In genomic region chr7:64887756-64888508, GRCh38 we compare ENCODE assay signal across 8 cellular contexts. TPM values are rescaled to one million over a fixed set of nuclear protein-coding genes. Genes with fewer than 3 reads are reported as not detected.
DNase-seq lines count a peak whose midpoint lies in the region; ATAC-seq, FAIRE-seq and TF ChIP-seq lines count a peak whose summit lies in the region.

No MANE protein-coding gene starts in this region.

- 14% methylated on average over 8 of the region's 13 CpGs for WGBS in HepG2 (ENCODE audit: low lambda C conversion rate)

- TF ChIP-seq POLR2A in HepG2 (IDR thresholded peaks at IDR 0.05; ENCODE audit: insufficient read depth in 1 of 2, low read depth in 2 of 2, low read length in 2 of 2), result no peak

- intact Hi-C loops in HepG2 (cut with micrococcal nuclease; ENCODE audit: unreplicated experiment), result loop anchor here (1.0 to 2.0 kb wide), 2 partner anchors 38 to 57 kb away; no protein-coding TSS in a partner anchor

- no peak for TF ChIP-seq EP300 in HepG2 (IDR thresholded peaks at IDR 0.05; ENCODE audit: low read depth in 2 of 2, low read length in 2 of 2)
- TF ChIP-seq EP300 in HepG2 (CRISPR knock-in tag; IDR thresholded peaks at IDR 0.05; ENCODE audit: borderline replicate concordance), result no peak

- DNase-seq in RPMI8226, result peak; percentile 35
- DNase-seq in chondrocyte (ENCODE audit: low spot score), result no peak
- peak; percentile 27 for DNase-seq in HepG2 (ENCODE audit: low spot score)
- DNase-seq in stimulated activated CD8-positive, alpha-beta memory T cell treated with anti-CD3 and anti-CD28 coated beads, Interleukin-2, amount 100 ng/mL, for 48 hours (ENCODE audit: low read depth in 2 of 2), result peak; percentile 34 to 36

- no TSS peak for BruUV-seq in HepG2 (replicated peaks; lab: Mats Ljungman, UMichigan)

- no peak overlapping the region for H3K27ac Mint-ChIP-seq in chondrocyte (ENCODE audit: unreplicated experiment)

- H3K9ac ChIP-seq in HepG2 (ENCODE audit: insufficient read depth, low read depth, low read length), result no peak overlapping the region; the same call in 1 of the 2 replicates

- peak overlapping the region; percentile 74 for H3K4me3 Mint-ChIP-seq in chondrocyte (ENCODE audit: unreplicated experiment)

- peak overlapping the region; percentile 54 to 80 (median 76) for H3K4me3 ChIP-seq in HepG2 (replicated peaks in 1 of 3; ENCODE audit: insufficient read depth in 1 of 3, low read depth in 2 of 3, low read length in 3 of 3)

- H3K36me3 ChIP-seq in HepG2 (replicated peaks in 1 of 2; ENCODE audit: control insufficient read depth in 1 of 2, insufficient read depth in 2 of 2, low read length in 2 of 2), result no peaks in the 10 kb centered on the region

- TF ChIP-seq CTCF in GM12874 (IDR thresholded peaks at IDR 0.05; ENCODE audit: insufficient read depth, low read depth, low read length) (0 out of 2 replicates have a peak, but pooled peaks have one; percentile 2), chondrocyte (IDR thresholded peaks at IDR 0.05) (peak; percentile 72), HepG2 (CRISPR knock-in tag; IDR thresholded peaks at IDR 0.05) (peak; percentile 91)

- H3K36me3 Mint-ChIP-seq in chondrocyte (ENCODE audit: low read depth), result no peaks in the 10 kb centered on the region

- no peak overlapping the region for H3K27ac ChIP-seq in HepG2 (ENCODE audit: extremely low read length, insufficient read depth, low read length)

- FAIRE-seq in HepG2 (lab: Jason Lieb, UNC), result no peak

- peaks cover 35% of the 10 kb centered on the region for H3K27me3 Mint-ChIP-seq in chondrocyte (ENCODE audit: low read depth)

- no peaks in the 10 kb centered on the region for H3K79me2 ChIP-seq in HepG2 (ENCODE audit: insufficient read depth, low read length)

- H2AFZ ChIP-seq in HepG2 (ENCODE audit: low read length), result peak overlapping the region; percentile 90

- no peaks in the 10 kb centered on the region for H4K20me1 ChIP-seq in HepG2 (ENCODE audit: insufficient read depth, low read length)

- H3K4me2 ChIP-seq in HepG2 (ENCODE audit: low read depth, low read length), result peak overlapping the region; percentile 99

- TF ChIP-seq RAD21 in HepG2 (CRISPR knock-in tag; IDR thresholded peaks at IDR 0.05), result peak; percentile 56

- H3K4me1 Mint-ChIP-seq in chondrocyte (ENCODE audit: low read depth), result peaks cover 12% of the 10 kb centered on the region

- H3K9me3 Mint-ChIP-seq in chondrocyte (ENCODE audit: low read depth), result peaks cover 4% of the 10 kb centered on the region

- CTCF ChIA-PET in HepG2 (lab: Yijun Ruan, JAX; ENCODE audit: low intra/inter-chr PET ratio, low total read pairs), result no interaction called here

- POLR2A ChIA-PET in HepG2 (lab: Yijun Ruan, JAX), result interaction anchor here (1.0 kb wide), 1 partner anchor 13 kb away, joined by 3 read pairs; no protein-coding TSS in a partner anchor

- in situ Hi-C loops in HepG2 (cut with HindIII; ENCODE audit: extremely low pct_ligation_motif_present, low pct_unique_long_range_greater_than_20kb), result no loop called here

- no peaks in the 10 kb centered on the region for H3K9me3 ChIP-seq in HepG2 (ENCODE audit: low read length)

- peaks cover 16 to 70% of the 10 kb centered on the region in 2 experiments; a peak in 3 of 5 replicates for H3K27me3 ChIP-seq in HepG2 (ENCODE audit: control insufficient read depth in 1 of 2, insufficient read depth in 2 of 2, low read length in 2 of 2)

- peaks cover 33% of the 10 kb centered on the region for H3K4me1 ChIP-seq in HepG2 (ENCODE audit: insufficient read depth, low read length)

- peak; percentile 72 for ATAC-seq in HepG2
- no peak for ATAC-seq in GM19452 (IDR thresholded peaks at IDR 0.05; ENCODE audit: unreplicated experiment)
- ATAC-seq in HG03095 (IDR thresholded peaks at IDR 0.05; ENCODE audit: unreplicated experiment), result no peak
- ATAC-seq in GM19324 (IDR thresholded peaks at IDR 0.05; ENCODE audit: low FRiP score, unreplicated experiment), result no peak

TF ChIP-seq in HepG2, 621 proteins besides CTCF, POLR2A, EP300 and RAD21 (continues in another document):
- TF ChIP-seq ZFP91 (CRISPR knock-in tag; IDR thresholded peaks at IDR 0.05; ENCODE audit: borderline replicate concordance), result peak; percentile 53; the same call in 1 of the 2 replicates
- TF ChIP-seq ADNP (CRISPR knock-in tag; IDR thresholded peaks at IDR 0.05), result no peak
- TF ChIP-seq ZBTB7A (CRISPR knock-in tag; IDR thresholded peaks at IDR 0.05), result 0 out of 2 replicates have a peak, but pooled peaks have one; percentile 66
- no peak for TF ChIP-seq ZNF546 (CRISPR knock-in tag; conservative IDR thresholded peaks at IDR 0.05)
- TF ChIP-seq ZNF619 (CRISPR knock-in tag; IDR thresholded peaks at IDR 0.05), result 0 out of 2 replicates have a peak, but pooled peaks have one; percentile 13
- TF ChIP-seq YY1 (IDR thresholded peaks at IDR 0.05; ENCODE audit: insufficient read depth, insufficient replicate concordance, low read depth, low read length), result peak; percentile 38
- TF ChIP-seq KDM2A (CRISPR knock-in tag; IDR thresholded peaks at IDR 0.05; ENCODE audit: borderline replicate concordance, low read depth), result peak; percentile 59; the same call in 1 of the 2 replicates
- TF ChIP-seq ZFX (CRISPR knock-in tag; IDR thresholded peaks at IDR 0.05; ENCODE audit: low read depth), result peak; percentile 65
- TF ChIP-seq POGZ (CRISPR knock-in tag; IDR thresholded peaks at IDR 0.05), result peak; percentile 48; the same call in 1 of the 2 replicates
- TF ChIP-seq ZNF263 (CRISPR knock-in tag; IDR thresholded peaks at IDR 0.05), result peak; percentile 66
- TF ChIP-seq HOXA5 (CRISPR knock-in tag; IDR thresholded peaks at IDR 0.05), result no peak; the same call in 1 of the 2 replicates
- 0 out of 2 replicates have a peak, but pooled peaks have one; percentile 48 for TF ChIP-seq ZSCAN25 (CRISPR knock-in tag; IDR thresholded peaks at IDR 0.05)
- 0 out of 2 replicates have a peak, but pooled peaks have one; percentile 14 for TF ChIP-seq ZNF784 (CRISPR knock-in tag; IDR thresholded peaks at IDR 0.05; ENCODE audit: borderline replicate concordance)
- no peak for TF ChIP-seq CEBPB (IDR thresholded peaks at IDR 0.05; ENCODE audit: borderline replicate concordance, low read depth, low read length)
- no peak for TF ChIP-seq ZNF253 (CRISPR knock-in tag; IDR thresholded peaks at IDR 0.05; ENCODE audit: borderline replicate concordance)
- TF ChIP-seq ZSCAN31 (CRISPR knock-in tag; IDR thresholded peaks at IDR 0.05; ENCODE audit: low read depth), result no peak
- TF ChIP-seq FOSL2 (CRISPR knock-in tag; IDR thresholded peaks at IDR 0.05), result peak; percentile 27; the same call in 1 of the 2 replicates
- peak; percentile 20; the same call in 1 of the 2 replicates for TF ChIP-seq RXRB (CRISPR knock-in tag; IDR thresholded peaks at IDR 0.05; ENCODE audit: borderline replicate concordance)
- TF ChIP-seq PHF8 (CRISPR knock-in tag; IDR thresholded peaks at IDR 0.05), result no peak; the same call in 1 of the 2 replicates
- no peak for TF ChIP-seq MED13 (CRISPR knock-in tag; IDR thresholded peaks at IDR 0.05)
- TF ChIP-seq ZSCAN30 (CRISPR knock-in tag; IDR thresholded peaks at IDR 0.05), result no peak
- TF ChIP-seq ZNF713 (CRISPR knock-in tag; IDR thresholded peaks at IDR 0.05), result no peak
- TF ChIP-seq ZNF891 (CRISPR knock-in tag; IDR thresholded peaks at IDR 0.05), result 0 out of 2 replicates have a peak, but pooled peaks have one; percentile 44

RNA-seq across cellular contexts. Expression of gene ZNF273, which starts 15.1 kb away (rescaled TPM):
- total RNA-seq in chondrocyte (1.5 to 3.4 TPM (median 1.7 TPM) in 3 replicates), HepG2 (2016; rRNA removed; fragmentation: Illumina TruSeq; extraction: Trizol) (5.8 and 6.8 TPM in 2 replicates)
- 1.1 and 1.3 TPM in 2 replicates for total RNA-seq in HepG2 (2016; cell fraction: cytosol; rRNA removed; fragmentation: Illumina TruSeq; extraction: Trizol; ENCODE audit: low read depth)
- 5.0 and 7.2 TPM in 2 replicates for total RNA-seq in HepG2 (2016; cell fraction: insoluble cytoplasmic fraction; rRNA removed; fragmentation: Illumina TruSeq; extraction: Trizol)
- total RNA-seq in HepG2 (2016; cell fraction: membrane; rRNA removed; fragmentation: Illumina TruSeq; extraction: Trizol), result 2.1 and 4.0 TPM in 2 replicates
- 4.9 and 5.1 TPM in 2 replicates for total RNA-seq in HepG2 (2016; cell fraction: nucleus; rRNA removed; fragmentation: Illumina TruSeq; extraction: Trizol)
- polyA plus RNA-seq in HepG2 (2011; rRNA removed), result 0.90 and 1.7 TPM in 2 replicates
- 1.0 and 1.2 TPM in 2 replicates for polyA plus RNA-seq in HepG2 (2011; cell fraction: cytosol; rRNA removed)
- 0.64 and 0.69 TPM in 2 replicates for polyA plus RNA-seq in HepG2 (2011; cell fraction: nucleus; rRNA removed)
- 1.3 and 2.0 TPM in 2 replicates for polyA plus RNA-seq in HepG2 (2012)
- polyA plus RNA-seq in HepG2 (2016; cell fraction: cytosol; fragmentation: Illumina TruSeq; extraction: Trizol; ENCODE audit: low read depth), result 0.62 and 0.71 TPM in 2 replicates
- polyA plus RNA-seq in HepG2 (2016; cell fraction: insoluble cytoplasmic fraction; fragmentation: Illumina TruSeq; extraction: Trizol; ENCODE audit: low read depth), result 6.6 and 7.3 TPM in 2 replicates
- polyA plus RNA-seq in HepG2 (2016; cell fraction: membrane; fragmentation: Illumina TruSeq; extraction: Trizol; ENCODE audit: low read depth), result 2.5 and 2.6 TPM in 2 replicates
- polyA plus RNA-seq in HepG2 (2016; cell fraction: nucleus; fragmentation: Illumina TruSeq; extraction: Trizol; ENCODE audit: insufficient read depth, low read depth), result 5.0 and 5.1 TPM in 2 replicates
- polyA minus RNA-seq in HepG2 (2011; rRNA and poly(A)+ RNA removed; ENCODE audit: low replicate concordance), result 0.90 and 4.3 TPM in 2 replicates
- 2.3 TPM in 2 replicates for polyA minus RNA-seq in HepG2 (2011; cell fraction: cytosol; rRNA and poly(A)+ RNA removed)
- polyA minus RNA-seq in HepG2 (2011; cell fraction: nucleus; rRNA and poly(A)+ RNA removed), result 5.3 and 6.6 TPM in 2 replicates

Comparison
In these comparisons a context has a peak if more than half of its experiments do, and no peak if none do; other contexts are left out.
1. CTCF ChIP-seq: peak in every context shown above with its lines; median percentile 91 in HepG2; 72 in chondrocyte; 2 in GM12874.